17 cellular contexts compared by ENCODE assay signal in the genomic region with DNA sequence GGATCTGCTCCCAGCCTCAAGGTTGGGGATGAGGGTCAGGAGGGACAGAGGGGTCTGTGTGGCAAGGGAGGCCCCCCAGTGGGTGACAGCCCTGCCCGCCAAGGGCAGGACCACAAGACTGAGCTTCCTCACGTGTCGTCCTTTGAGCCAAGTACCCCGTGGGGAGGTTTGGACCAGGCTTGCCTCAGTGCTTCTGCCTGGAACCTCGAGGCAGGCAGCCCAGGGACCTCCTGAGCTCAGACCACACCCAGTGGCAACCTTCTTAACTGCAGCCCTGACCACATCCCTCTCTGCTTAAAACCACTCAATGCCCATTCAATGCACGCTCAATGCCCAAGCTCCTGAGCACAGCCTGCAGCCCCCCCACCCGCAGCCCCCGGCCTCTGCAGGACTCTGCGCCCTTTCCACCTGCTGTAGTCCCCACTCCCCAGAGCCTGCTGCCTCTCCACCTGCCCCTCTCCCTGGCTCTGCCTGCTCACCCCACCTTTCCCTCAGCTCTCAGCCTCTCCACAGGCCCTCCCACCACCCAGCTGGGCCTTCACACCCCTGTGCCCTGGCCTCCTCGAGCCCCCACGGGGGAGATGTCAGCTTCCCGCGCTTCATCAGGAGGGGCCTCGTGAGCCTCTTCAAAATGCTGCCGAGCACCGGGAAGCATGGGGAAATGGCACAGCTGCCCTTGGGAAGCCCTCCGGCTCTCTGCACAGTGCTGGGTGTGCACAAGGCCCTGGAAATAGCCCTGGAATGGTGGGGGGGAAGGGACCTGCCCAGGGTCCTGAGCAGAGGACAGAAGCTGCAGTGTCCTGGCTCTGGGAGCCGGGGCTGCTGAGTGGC.
DNase-seq lines count a peak whose midpoint lies in the region; ATAC-seq and TF ChIP-seq lines count a peak whose summit lies in the region.
"Had no signal": no experiment of that assay in that cellular context is flagged by ENCODE, and none has a peak within 500 bp of the region (broad histone marks: within the 10 kb centered on the region; RNA-seq: fewer than 3 reads in every experiment).

No MANE protein-coding gene starts in this region.

- peak overlapping the region; percentile 16 for H2AK9ac ChIP-seq in IMR-90 (replicated peaks; ENCODE audit: low read depth, low read length, poor library complexity)

- TF ChIP-seq POLR2A in IMR-90 (IDR thresholded peaks at IDR 0.05; ENCODE audit: low read depth, low read length): no peak
- TF ChIP-seq POLR2A in ovary (IDR thresholded peaks at IDR 0.05): no peak

- H3K4me3 Mint-ChIP-seq in WTC11 (no peak overlapping the region), nephron progenitor cell (no peak overlapping the region)
- H3K4me3 Mint-ChIP-seq in activated naive CD4-positive, alpha-beta T cell treated with anti-CD3 and anti-CD28 coated beads, Interleukin-2, amount 10 ng/mL, durations not matched to agents 7 days and 5 days: no peak overlapping the region
- H3K4me3 Mint-ChIP-seq: B cell had no signal

- no peak overlapping the region for H2BK20ac ChIP-seq in IMR-90 (ENCODE audit: low read depth, low read length)

- no peak overlapping the region for H3K9ac ChIP-seq in IMR-90 (ENCODE audit: low read depth, low read length)

- H3K27ac ChIP-seq in IMR-90 (ENCODE audit: insufficient read depth, low read length) (no peak overlapping the region), ovary (no peak overlapping the region)
- H3K27ac ChIP-seq: SK-N-MC, thoracic aorta had no signal

- H3K4me1 Mint-ChIP-seq in WTC11 (peaks cover 18% of the 10 kb centered on the region), nephron progenitor cell (peaks cover 40% of the 10 kb centered on the region)
- H3K4me1 Mint-ChIP-seq in activated naive CD4-positive, alpha-beta T cell treated with anti-CD3 and anti-CD28 coated beads, Interleukin-2, amount 10 ng/mL, durations not matched to agents 7 days and 5 days: no peaks in the 10 kb centered on the region
- H3K4me1 Mint-ChIP-seq: B cell had no signal

- H3K4ac ChIP-seq in IMR-90 (ENCODE audit: low read depth, low read length): no peak overlapping the region

- BruUV-seq in IMR-90 (replicated peaks; lab: Mats Ljungman, UMichigan): no TSS peak

- TF ChIP-seq EP300 in ovary (IDR thresholded peaks at IDR 0.05): no peak

- H3K27ac Mint-ChIP-seq in WTC11 (no peak overlapping the region), nephron progenitor cell (no peak overlapping the region)
- H3K27ac Mint-ChIP-seq in activated naive CD4-positive, alpha-beta T cell treated with anti-CD3 and anti-CD28 coated beads, Interleukin-2, amount 10 ng/mL, durations not matched to agents 7 days and 5 days: no peak overlapping the region
- H3K27ac Mint-ChIP-seq: B cell had no signal

- POLR2A ChIA-PET in IMR-90 (lab: Charles Lee; ENCODE audit: unreplicated experiment): no interaction called here
- POLR2A ChIA-PET in WTC11 (lab: Charles Lee): interaction anchor here (0.5 kb wide), 2 partner anchors 803 to 1151 kb away, joined by 3 to 4 read pairs; no protein-coding TSS in a partner anchor

- in situ Hi-C loops in IMR-90 (cut with MboI; ENCODE audit: low sequenced_read_pairs): loop anchor here (10.0 kb wide), 1 partner anchor 837 kb away; no protein-coding TSS in a partner anchor

- no peak for TF ChIP-seq RAD21 in IMR-90 (IDR thresholded peaks at IDR 0.05; ENCODE audit: low read length)

- H3K27me3 ChIP-seq in IMR-90 (ENCODE audit: control insufficient read depth, insufficient read depth, low read length) (peaks cover 3% of the 10 kb centered on the region; the same call in 1 of the 2 replicates), ovary (no peaks in the 10 kb centered on the region)

- H4K5ac ChIP-seq in IMR-90 (ENCODE audit: low read depth, low read length): no peak overlapping the region

- no peaks in the 10 kb centered on the region for H3K9me1 ChIP-seq in IMR-90 (ENCODE audit: insufficient read depth, low read length)

- WGBS in IMR-90 (ENCODE audit: extremely low coverage in 2 of 2, insufficient read length in 1 of 2), 2 experiments: 67% methylated on average over 5 of the region's 18 CpGs; no CpG with 5 or more reads in 1 of the 2 experiments
- 64 to 69% (median 68%) methylated on average over 17 to 18 of the region's 18 CpGs for WGBS in ovary, 3 donors

- no peak overlapping the region for H3K18ac ChIP-seq in IMR-90 (ENCODE audit: low read depth, low read length)

- H2AK5ac ChIP-seq in IMR-90 (ENCODE audit: low read depth, low read length): no peak overlapping the region

- H3K36me3 ChIP-seq in IMR-90 (ENCODE audit: control insufficient read depth, insufficient read depth, low read length) (no peaks in the 10 kb centered on the region), ovary (no peaks in the 10 kb centered on the region)
- H3K36me3 ChIP-seq: thoracic aorta had no signal

- dilution Hi-C loops in IMR-90 (cut with HindIII; ENCODE audit: low sequenced_read_pairs, unreplicated experiment): no loop called here

- H3K4me1 ChIP-seq in IMR-90 (ENCODE audit: control insufficient read depth, insufficient read depth, low read length): peaks cover 8% of the 10 kb centered on the region; the same call in 1 of the 2 replicates
- no peaks in the 10 kb centered on the region for H3K4me1 ChIP-seq in ovary (ENCODE audit: insufficient read depth)

- H3K56ac ChIP-seq in IMR-90 (ENCODE audit: extremely low read depth, insufficient read depth, low read length): no peak overlapping the region

- no peaks in the 10 kb centered on the region for H3K79me1 ChIP-seq in IMR-90 (ENCODE audit: low read depth in 1 of 2, low read length in 2 of 2)

- H3K36me3 Mint-ChIP-seq in WTC11 (no peaks in the 10 kb centered on the region), nephron progenitor cell (ENCODE audit: low read depth) (no peaks in the 10 kb centered on the region)
- H3K36me3 Mint-ChIP-seq in activated naive CD4-positive, alpha-beta T cell treated with anti-CD3 and anti-CD28 coated beads, Interleukin-2, amount 10 ng/mL, durations not matched to agents 7 days and 5 days: no peaks in the 10 kb centered on the region

- peak overlapping the region; percentile 23 for H2AFZ ChIP-seq in IMR-90 (replicated peaks; ENCODE audit: low read length, poor library complexity)

- H3K27me3 Mint-ChIP-seq in WTC11 (ENCODE audit: low read depth): no peaks in the 10 kb centered on the region
- H3K27me3 Mint-ChIP-seq in nephron progenitor cell (ENCODE audit: low read depth, poor library complexity): peaks cover 2% of the 10 kb centered on the region
- H3K27me3 Mint-ChIP-seq in activated naive CD4-positive, alpha-beta T cell treated with anti-CD3 and anti-CD28 coated beads, Interleukin-2, amount 10 ng/mL, durations not matched to agents 7 days and 5 days: peaks cover 4% of the 10 kb centered on the region

- H3K9me3 Mint-ChIP-seq in WTC11 (peaks cover 6% of the 10 kb centered on the region; the same call in 1 of the 2 replicates), nephron progenitor cell (no peaks in the 10 kb centered on the region)
- no peaks in the 10 kb centered on the region for H3K9me3 Mint-ChIP-seq in activated naive CD4-positive, alpha-beta T cell treated with anti-CD3 and anti-CD28 coated beads, Interleukin-2, amount 10 ng/mL, durations not matched to agents 7 days and 5 days

- DNase-seq in ELR (ENCODE audit: low read depth) (peak; percentile 8), IMR-90 (no peak), WTC11 (ENCODE audit: low spot score) (no peak), nephron progenitor cell (peak; percentile 35), ovary (no peak), OCI-M1 (lab: John Stamatoyannopoulos, UW) (no peak)
- DNase-seq in activated naive CD4-positive, alpha-beta T cell treated with anti-CD3 and anti-CD28 coated beads, Interleukin-2, amount 10 ng/mL, durations not matched to agents 7 days and 5 days: no peak
- DNase-seq: activated CD4-positive, alpha-beta T cell treated with anti-CD3 and anti-CD28 coated beads, Interleukin-2, amount 50 U/mL, for 4 hours; activated naive CD4-positive, alpha-beta T cell treated with anti-CD3 and anti-CD28 coated beads, Interleukin-2, amount 50 U/mL, for 16 hours; cortex of kidney; foreskin melanocyte; Karpas-422; NCI-H1694 had no signal

- no peaks in the 10 kb centered on the region for H3K9me3 ChIP-seq in IMR-90 (ENCODE audit: control insufficient read depth, insufficient read depth, low read length)
- H3K9me3 ChIP-seq in ovary: no peaks in the 10 kb centered on the region
- H3K9me3 ChIP-seq: thoracic aorta had no signal

- H2BK15ac ChIP-seq in IMR-90 (ENCODE audit: low read depth, low read length): no peak overlapping the region

- H2BK120ac ChIP-seq in IMR-90 (ENCODE audit: low read depth, low read length): no peak overlapping the region

- CTCF ChIA-PET in IMR-90 (lab: Yijun Ruan, JAX): no interaction called here
- CTCF ChIA-PET in WTC11 (lab: Charles Lee): interaction anchor here (0.6 to 2.4 kb wide), 13 partner anchors 9 to 434 kb away, joined by 3 to 11 read pairs (median 4); no protein-coding TSS in a partner anchor
- CTCF ChIA-PET in activated naive CD4-positive, alpha-beta T cell treated with anti-CD3 and anti-CD28 coated beads, Interleukin-2, amount 10 ng/mL, durations not matched to agents 7 days and 5 days (lab: Charles Lee): no interaction called here

- H4K8ac ChIP-seq in IMR-90 (ENCODE audit: low read depth in 2 of 2, low read length in 2 of 2): no peak overlapping the region

- no peaks in the 10 kb centered on the region for H4K20me1 ChIP-seq in IMR-90 (ENCODE audit: insufficient read depth, low read length)

- no peak overlapping the region for H4K91ac ChIP-seq in IMR-90 (ENCODE audit: insufficient read depth, low read depth, low read length)

- TF ChIP-seq CTCF in IMR-90 (conservative IDR thresholded peaks at IDR 0.05; ENCODE audit: low read depth, low read length) (no peak), WTC11 (IDR thresholded peaks at IDR 0.05) (no peak), nephron progenitor cell (IDR thresholded peaks at IDR 0.05) (no peak), ovary (IDR thresholded peaks at IDR 0.05) (no peak)

- no peak overlapping the region for H2BK5ac ChIP-seq in IMR-90 (ENCODE audit: low read depth, low read length, poor library complexity, severe bottlenecking)

- H3K4me3 ChIP-seq in IMR-90 (ENCODE audit: insufficient read depth, low read depth, low read length): no peak overlapping the region
- no peak overlapping the region for H3K4me3 ChIP-seq in ovary
- H3K4me3 ChIP-seq: SK-N-MC, smooth muscle cell, thoracic aorta had no signal

- no peak overlapping the region for H3K4me2 ChIP-seq in IMR-90 (ENCODE audit: low read depth, low read length)
- H3K4me2 ChIP-seq: smooth muscle cell had no signal

- H3K14ac ChIP-seq in IMR-90 (replicated peaks; ENCODE audit: low read depth, low read length): no peak overlapping the region

- H3K23ac ChIP-seq in IMR-90 (ENCODE audit: low read depth, low read length): no peak overlapping the region

- intact Hi-C loops in IMR-90 (cut with micrococcal nuclease): loop anchor here (10.0 kb wide), 2 partner anchors 347 to 937 kb away; a partner anchor contains a TSS
- intact Hi-C loops in ovary (cut with DNase I): loop anchor here in 3 of 4 donors (10.0 kb wide), 4 partner anchors 417 to 917 kb away; no protein-coding TSS in a partner anchor

- ATAC-seq in IMR-90 (ENCODE audit: low read depth) (no peak), WTC11 (peak; percentile 50)

TF ChIP-seq in IMR-90, 13 proteins besides CTCF, POLR2A, EP300 and RAD21 (continues in another document):
- TF ChIP-seq RFX5 (IDR thresholded peaks at IDR 0.05; ENCODE audit: low read depth, low read length): no peak

TF ChIP-seq in WTC11, 78 proteins besides CTCF, POLR2A, EP300 and RAD21 (continues in another document):
- no peak for TF ChIP-seq ZNF219 (CRISPR knock-in tag; IDR thresholded peaks at IDR 0.05; ENCODE audit: borderline replicate concordance)

Comparison
In these comparisons a context has a peak if more than half of its experiments do, and no peak if none do; other contexts are left out.
1. DNase-seq: peak in ELR (single experiment) and nephron progenitor cell (single experiment); none in IMR-90 (single experiment), WTC11 (single experiment), ovary (0 of 5), OCI-M1 (single experiment) and activated naive CD4-positive, alpha-beta T cell treated with anti-CD3 and anti-CD28 coated beads, Interleukin-2, amount 10 ng/mL, durations not matched to agents 7 days and 5 days (single experiment).